ENCODE assay signal across 1 cellular context in the genomic region with DNA sequence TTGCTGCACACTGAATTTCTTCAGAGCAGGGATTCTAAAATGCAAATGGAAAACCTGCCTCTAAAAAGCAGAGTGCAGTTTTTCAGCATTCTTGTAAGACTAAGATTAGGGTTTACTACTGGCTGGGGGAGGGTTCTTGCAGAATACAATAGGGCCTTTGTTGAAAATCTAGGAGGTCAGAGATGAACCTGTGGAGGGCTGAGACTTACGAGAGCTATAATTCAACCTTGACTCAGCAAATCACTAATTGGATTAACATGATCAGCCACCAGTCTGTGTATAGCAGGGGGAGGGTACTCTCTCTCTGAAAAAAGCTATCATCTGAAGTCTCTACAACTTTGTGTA.
TF ChIP-seq lines count a peak whose summit lies in the region.

No MANE protein-coding gene starts in this region.

TF ChIP-seq in HepG2, 621 proteins besides CTCF, POLR2A, EP300 and RAD21 (continued from another document):
- TF ChIP-seq, protein P1, sequence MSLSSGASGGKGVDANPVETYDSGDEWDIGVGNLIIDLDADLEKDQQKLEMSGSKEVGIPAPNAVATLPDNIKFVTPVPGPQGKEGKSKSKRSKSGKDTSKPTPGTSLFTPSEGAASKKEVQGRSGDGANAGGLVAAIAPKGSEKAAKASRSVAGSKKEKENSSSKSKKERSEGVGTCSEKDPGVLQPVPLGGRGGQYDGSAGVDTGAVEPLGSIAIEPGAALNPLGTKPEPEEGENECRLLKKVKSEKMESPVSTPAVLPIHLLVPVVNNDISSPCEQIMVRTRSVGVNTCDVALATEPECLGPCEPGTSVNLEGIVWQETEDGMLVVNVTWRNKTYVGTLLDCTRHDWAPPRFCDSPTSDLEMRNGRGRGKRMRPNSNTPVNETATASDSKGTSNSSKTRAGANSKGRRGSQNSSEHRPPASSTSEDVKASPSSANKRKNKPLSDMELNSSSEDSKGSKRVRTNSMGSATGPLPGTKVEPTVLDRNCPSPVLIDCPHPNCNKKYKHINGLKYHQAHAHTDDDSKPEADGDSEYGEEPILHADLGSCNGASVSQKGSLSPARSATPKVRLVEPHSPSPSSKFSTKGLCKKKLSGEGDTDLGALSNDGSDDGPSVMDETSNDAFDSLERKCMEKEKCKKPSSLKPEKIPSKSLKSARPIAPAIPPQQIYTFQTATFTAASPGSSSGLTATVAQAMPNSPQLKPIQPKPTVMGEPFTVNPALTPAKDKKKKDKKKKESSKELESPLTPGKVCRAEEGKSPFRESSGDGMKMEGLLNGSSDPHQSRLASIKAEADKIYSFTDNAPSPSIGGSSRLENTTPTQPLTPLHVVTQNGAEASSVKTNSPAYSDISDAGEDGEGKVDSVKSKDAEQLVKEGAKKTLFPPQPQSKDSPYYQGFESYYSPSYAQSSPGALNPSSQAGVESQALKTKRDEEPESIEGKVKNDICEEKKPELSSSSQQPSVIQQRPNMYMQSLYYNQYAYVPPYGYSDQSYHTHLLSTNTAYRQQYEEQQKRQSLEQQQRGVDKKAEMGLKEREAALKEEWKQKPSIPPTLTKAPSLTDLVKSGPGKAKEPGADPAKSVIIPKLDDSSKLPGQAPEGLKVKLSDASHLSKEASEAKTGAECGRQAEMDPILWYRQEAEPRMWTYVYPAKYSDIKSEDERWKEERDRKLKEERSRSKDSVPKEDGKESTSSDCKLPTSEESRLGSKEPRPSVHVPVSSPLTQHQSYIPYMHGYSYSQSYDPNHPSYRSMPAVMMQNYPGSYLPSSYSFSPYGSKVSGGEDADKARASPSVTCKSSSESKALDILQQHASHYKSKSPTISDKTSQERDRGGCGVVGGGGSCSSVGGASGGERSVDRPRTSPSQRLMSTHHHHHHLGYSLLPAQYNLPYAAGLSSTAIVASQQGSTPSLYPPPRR (CRISPR knock-in tag; IDR thresholded peaks at IDR 0.05; ENCODE audit: borderline replicate concordance) = no peak
- TF ChIP-seq NFE2L2 (IDR thresholded peaks at IDR 0.05; ENCODE audit: low read length) (0 out of 2 replicates have a peak, but pooled peaks have one; percentile 30), SOX6 (IDR thresholded peaks at IDR 0.05) (no peak), SOX6 (CRISPR knock-in tag; IDR thresholded peaks at IDR 0.05) (peak; percentile 64), SAP130 (CRISPR knock-in tag; IDR thresholded peaks at IDR 0.05; ENCODE audit: low read depth) (peak; percentile 21; the same call in 1 of the 2 replicates), NFKBIZ (CRISPR knock-in tag; IDR thresholded peaks at IDR 0.05) (no peak), HNRNPL (IDR thresholded peaks at IDR 0.05; ENCODE audit: low read depth, low read length) (no peak), ASH2L (IDR thresholded peaks at IDR 0.05; ENCODE audit: insufficient read length, low read depth, low read length) (peak; percentile 26), ZNF841 (CRISPR knock-in tag; IDR thresholded peaks at IDR 0.05; ENCODE audit: borderline replicate concordance) (no peak), SP4 (CRISPR knock-in tag; IDR thresholded peaks at IDR 0.05) (no peak), MAFK (conservative IDR thresholded peaks at IDR 0.05 in 1 of 2, IDR thresholded peaks at IDR 0.05 in 1 of 2; ENCODE audit: low read length in 2 of 2) (peak; percentile 65 to 81), ZNF614 (CRISPR knock-in tag; IDR thresholded peaks at IDR 0.05; ENCODE audit: borderline replicate concordance) (no peak), ISL2 (CRISPR knock-in tag; IDR thresholded peaks at IDR 0.05) (peak; percentile 33; the same call in 1 of the 2 replicates), EED (CRISPR knock-in tag; IDR thresholded peaks at IDR 0.05) (no peak), WIZ (CRISPR knock-in tag; IDR thresholded peaks at IDR 0.05) (no peak), HNF4A (CRISPR knock-in tag; IDR thresholded peaks at IDR 0.05) (peak; percentile 20; the same call in 1 of the 2 replicates), ZSCAN22 (CRISPR knock-in tag; IDR thresholded peaks at IDR 0.05) (no peak), MEIS2 (CRISPR knock-in tag; IDR thresholded peaks at IDR 0.05) (no peak), ZNF558 (CRISPR knock-in tag; IDR thresholded peaks at IDR 0.05; ENCODE audit: borderline replicate concordance) (no peak), NCOR1 (IDR thresholded peaks at IDR 0.05; ENCODE audit: borderline replicate concordance, low read length) (peak; percentile 53; the same call in 1 of the 2 replicates), RFX3 (CRISPR knock-in tag; IDR thresholded peaks at IDR 0.05) (no peak), ZNF709 (CRISPR knock-in tag; IDR thresholded peaks at IDR 0.05) (no peak), ZNF782 (CRISPR knock-in tag; IDR thresholded peaks at IDR 0.05; ENCODE audit: borderline replicate concordance) (no peak), CHD2 (IDR thresholded peaks at IDR 0.05; ENCODE audit: low read depth, low read length) (no peak), CBX2 (IDR thresholded peaks at IDR 0.05; ENCODE audit: low read depth, low read length) (no peak), CBX2 (CRISPR knock-in tag; IDR thresholded peaks at IDR 0.05; ENCODE audit: low read depth) (no peak), MAFF (IDR thresholded peaks at IDR 0.05; ENCODE audit: low read depth, low read length) (peak; percentile 54), ZNF878 (CRISPR knock-in tag; IDR thresholded peaks at IDR 0.05) (no peak), MED8 (CRISPR knock-in tag; IDR thresholded peaks at IDR 0.05; ENCODE audit: insufficient replicate concordance) (peak; percentile 29), MIXL1 (CRISPR knock-in tag; IDR thresholded peaks at IDR 0.05) (peak; percentile 100), POLR2G (IDR thresholded peaks at IDR 0.05; ENCODE audit: low read depth, low read length) (no peak), ZNF230 (CRISPR knock-in tag; IDR thresholded peaks at IDR 0.05) (no peak), FOXO1 (CRISPR knock-in tag; IDR thresholded peaks at IDR 0.05) (no peak), GABPA (IDR thresholded peaks at IDR 0.05; ENCODE audit: low read depth, low read length) (no peak), GABPA (CRISPR knock-in tag; IDR thresholded peaks at IDR 0.05; ENCODE audit: low read depth) (no peak), GFI1 (CRISPR knock-in tag; IDR thresholded peaks at IDR 0.05; ENCODE audit: borderline replicate concordance) (peak; percentile 54; the same call in 1 of the 2 replicates), SOX13 (IDR thresholded peaks at IDR 0.05) (no peak), SOX13 (CRISPR knock-in tag; conservative IDR thresholded peaks at IDR 0.05 in 1 of 2, IDR thresholded peaks at IDR 0.05 in 1 of 2) (peak in 1 of 2 experiments; percentile 37; a peak in 1 of 4 replicates), ZFP36L1 (CRISPR knock-in tag; IDR thresholded peaks at IDR 0.05) (no peak)
- TF ChIP-seq, protein P2, sequence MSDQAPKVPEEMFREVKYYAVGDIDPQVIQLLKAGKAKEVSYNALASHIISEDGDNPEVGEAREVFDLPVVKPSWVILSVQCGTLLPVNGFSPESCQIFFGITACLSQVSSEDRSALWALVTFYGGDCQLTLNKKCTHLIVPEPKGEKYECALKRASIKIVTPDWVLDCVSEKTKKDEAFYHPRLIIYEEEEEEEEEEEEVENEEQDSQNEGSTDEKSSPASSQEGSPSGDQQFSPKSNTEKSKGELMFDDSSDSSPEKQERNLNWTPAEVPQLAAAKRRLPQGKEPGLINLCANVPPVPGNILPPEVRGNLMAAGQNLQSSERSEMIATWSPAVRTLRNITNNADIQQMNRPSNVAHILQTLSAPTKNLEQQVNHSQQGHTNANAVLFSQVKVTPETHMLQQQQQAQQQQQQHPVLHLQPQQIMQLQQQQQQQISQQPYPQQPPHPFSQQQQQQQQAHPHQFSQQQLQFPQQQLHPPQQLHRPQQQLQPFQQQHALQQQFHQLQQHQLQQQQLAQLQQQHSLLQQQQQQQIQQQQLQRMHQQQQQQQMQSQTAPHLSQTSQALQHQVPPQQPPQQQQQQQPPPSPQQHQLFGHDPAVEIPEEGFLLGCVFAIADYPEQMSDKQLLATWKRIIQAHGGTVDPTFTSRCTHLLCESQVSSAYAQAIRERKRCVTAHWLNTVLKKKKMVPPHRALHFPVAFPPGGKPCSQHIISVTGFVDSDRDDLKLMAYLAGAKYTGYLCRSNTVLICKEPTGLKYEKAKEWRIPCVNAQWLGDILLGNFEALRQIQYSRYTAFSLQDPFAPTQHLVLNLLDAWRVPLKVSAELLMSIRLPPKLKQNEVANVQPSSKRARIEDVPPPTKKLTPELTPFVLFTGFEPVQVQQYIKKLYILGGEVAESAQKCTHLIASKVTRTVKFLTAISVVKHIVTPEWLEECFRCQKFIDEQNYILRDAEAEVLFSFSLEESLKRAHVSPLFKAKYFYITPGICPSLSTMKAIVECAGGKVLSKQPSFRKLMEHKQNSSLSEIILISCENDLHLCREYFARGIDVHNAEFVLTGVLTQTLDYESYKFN (CRISPR knock-in tag; conservative IDR thresholded peaks at IDR 0.05) = 0 out of 2 replicates have a peak, but pooled peaks have one; percentile 44
- TF ChIP-seq, protein P3, sequence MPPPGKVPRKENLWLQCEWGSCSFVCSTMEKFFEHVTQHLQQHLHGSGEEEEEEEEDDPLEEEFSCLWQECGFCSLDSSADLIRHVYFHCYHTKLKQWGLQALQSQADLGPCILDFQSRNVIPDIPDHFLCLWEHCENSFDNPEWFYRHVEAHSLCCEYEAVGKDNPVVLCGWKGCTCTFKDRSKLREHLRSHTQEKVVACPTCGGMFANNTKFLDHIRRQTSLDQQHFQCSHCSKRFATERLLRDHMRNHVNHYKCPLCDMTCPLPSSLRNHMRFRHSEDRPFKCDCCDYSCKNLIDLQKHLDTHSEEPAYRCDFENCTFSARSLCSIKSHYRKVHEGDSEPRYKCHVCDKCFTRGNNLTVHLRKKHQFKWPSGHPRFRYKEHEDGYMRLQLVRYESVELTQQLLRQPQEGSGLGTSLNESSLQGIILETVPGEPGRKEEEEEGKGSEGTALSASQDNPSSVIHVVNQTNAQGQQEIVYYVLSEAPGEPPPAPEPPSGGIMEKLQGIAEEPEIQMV (CRISPR knock-in tag; IDR thresholded peaks at IDR 0.05; ENCODE audit: low read depth) = no peak
- TF ChIP-seq, protein P4, sequence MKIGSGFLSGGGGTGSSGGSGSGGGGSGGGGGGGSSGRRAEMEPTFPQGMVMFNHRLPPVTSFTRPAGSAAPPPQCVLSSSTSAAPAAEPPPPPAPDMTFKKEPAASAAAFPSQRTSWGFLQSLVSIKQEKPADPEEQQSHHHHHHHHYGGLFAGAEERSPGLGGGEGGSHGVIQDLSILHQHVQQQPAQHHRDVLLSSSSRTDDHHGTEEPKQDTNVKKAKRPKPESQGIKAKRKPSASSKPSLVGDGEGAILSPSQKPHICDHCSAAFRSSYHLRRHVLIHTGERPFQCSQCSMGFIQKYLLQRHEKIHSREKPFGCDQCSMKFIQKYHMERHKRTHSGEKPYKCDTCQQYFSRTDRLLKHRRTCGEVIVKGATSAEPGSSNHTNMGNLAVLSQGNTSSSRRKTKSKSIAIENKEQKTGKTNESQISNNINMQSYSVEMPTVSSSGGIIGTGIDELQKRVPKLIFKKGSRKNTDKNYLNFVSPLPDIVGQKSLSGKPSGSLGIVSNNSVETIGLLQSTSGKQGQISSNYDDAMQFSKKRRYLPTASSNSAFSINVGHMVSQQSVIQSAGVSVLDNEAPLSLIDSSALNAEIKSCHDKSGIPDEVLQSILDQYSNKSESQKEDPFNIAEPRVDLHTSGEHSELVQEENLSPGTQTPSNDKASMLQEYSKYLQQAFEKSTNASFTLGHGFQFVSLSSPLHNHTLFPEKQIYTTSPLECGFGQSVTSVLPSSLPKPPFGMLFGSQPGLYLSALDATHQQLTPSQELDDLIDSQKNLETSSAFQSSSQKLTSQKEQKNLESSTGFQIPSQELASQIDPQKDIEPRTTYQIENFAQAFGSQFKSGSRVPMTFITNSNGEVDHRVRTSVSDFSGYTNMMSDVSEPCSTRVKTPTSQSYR (CRISPR knock-in tag; IDR thresholded peaks at IDR 0.05; ENCODE audit: borderline replicate concordance) = peak; percentile 75
- TF ChIP-seq, protein P5, sequence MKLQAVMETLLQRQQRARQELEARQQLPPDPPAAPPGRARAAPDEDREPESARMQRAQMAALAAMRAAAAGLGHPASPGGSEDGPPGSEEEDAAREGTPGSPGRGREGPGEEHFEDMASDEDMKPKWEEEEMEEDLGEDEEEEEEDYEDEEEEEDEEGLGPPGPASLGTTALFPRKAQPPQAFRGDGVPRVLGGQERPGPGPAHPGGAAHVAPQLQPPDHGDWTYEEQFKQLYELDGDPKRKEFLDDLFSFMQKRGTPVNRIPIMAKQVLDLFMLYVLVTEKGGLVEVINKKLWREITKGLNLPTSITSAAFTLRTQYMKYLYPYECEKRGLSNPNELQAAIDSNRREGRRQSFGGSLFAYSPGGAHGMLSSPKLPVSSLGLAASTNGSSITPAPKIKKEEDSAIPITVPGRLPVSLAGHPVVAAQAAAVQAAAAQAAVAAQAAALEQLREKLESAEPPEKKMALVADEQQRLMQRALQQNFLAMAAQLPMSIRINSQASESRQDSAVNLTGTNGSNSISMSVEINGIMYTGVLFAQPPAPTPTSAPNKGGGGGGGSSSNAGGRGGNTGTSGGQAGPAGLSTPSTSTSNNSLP (IDR thresholded peaks at IDR 0.05; ENCODE audit: low read depth, low read length) = peak; percentile 39; the same call in 1 of the 2 replicates
- TF ChIP-seq, protein P6, sequence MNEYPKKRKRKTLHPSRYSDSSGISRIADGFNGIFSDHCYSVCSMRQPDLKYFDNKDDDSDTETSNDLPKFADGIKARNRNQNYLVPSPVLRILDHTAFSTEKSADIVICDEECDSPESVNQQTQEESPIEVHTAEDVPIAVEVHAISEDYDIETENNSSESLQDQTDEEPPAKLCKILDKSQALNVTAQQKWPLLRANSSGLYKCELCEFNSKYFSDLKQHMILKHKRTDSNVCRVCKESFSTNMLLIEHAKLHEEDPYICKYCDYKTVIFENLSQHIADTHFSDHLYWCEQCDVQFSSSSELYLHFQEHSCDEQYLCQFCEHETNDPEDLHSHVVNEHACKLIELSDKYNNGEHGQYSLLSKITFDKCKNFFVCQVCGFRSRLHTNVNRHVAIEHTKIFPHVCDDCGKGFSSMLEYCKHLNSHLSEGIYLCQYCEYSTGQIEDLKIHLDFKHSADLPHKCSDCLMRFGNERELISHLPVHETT (CRISPR knock-in tag; conservative IDR thresholded peaks at IDR 0.05) = no peak
